In the genomic region with DNA sequence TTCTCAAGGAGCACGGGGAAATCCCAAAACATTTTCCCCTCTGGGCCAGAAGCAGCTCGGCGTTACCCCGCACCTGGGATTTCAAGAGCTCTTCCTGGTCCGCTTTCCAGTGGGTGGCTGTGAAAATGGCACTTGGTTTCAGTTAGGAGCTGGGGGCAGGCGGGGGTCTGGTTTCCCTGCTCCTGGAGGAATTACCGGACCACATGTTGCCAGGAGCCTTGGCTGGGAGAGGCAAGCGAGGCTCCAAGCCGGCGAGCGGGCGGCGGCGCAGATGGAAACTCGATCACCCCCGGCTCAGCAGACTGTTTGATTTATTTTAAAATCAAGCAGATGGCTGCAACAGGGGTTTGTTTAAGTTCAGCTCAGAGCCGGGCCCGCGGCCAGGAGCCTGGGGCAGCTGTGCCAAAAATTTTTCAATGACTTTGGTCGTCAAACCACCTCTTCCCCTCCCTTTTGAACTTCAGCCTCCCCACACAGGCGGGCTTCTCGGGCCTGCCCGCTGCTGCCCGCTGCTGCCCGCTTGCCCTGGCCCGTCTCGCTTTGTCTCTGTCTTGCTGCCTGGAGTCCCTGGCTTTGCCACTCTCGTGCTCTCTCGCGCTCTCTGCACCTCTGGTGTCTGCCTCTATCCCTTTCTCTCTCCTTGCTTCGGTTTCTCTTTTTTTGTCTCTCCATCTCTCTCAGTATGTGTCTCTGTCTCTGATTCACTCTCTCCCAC, we compare ENCODE assay signal across 9 cellular contexts.
DNase-seq lines count a peak whose midpoint lies in the region; ATAC-seq and TF ChIP-seq lines count a peak whose summit lies in the region.
"Had no signal": no experiment of that assay in that cellular context is flagged by ENCODE, and none has a peak within 500 bp of the region (broad histone marks: within the 10 kb centered on the region; RNA-seq: fewer than 3 reads in every experiment).

No MANE protein-coding gene starts in this region.

- POLR2A ChIA-PET in RWPE1 (lab: Yijun Ruan, JAX; ENCODE audit: low non-redundant PET) = interaction anchor here (1.2 kb wide), 1 partner anchor 10 kb away, joined by 3 read pairs; no protein-coding TSS in a partner anchor

- peak overlapping the region; percentile 45 for H3K4me3 ChIP-seq in fibroblast of the aortic adventitia (ENCODE audit: low read depth, low read length)

- no peak for ATAC-seq in GM18870 (IDR thresholded peaks at IDR 0.05; ENCODE audit: unreplicated experiment)
- no peak for ATAC-seq in GM21390 (IDR thresholded peaks at IDR 0.05; ENCODE audit: unreplicated experiment)
- ATAC-seq in HG03460 (IDR thresholded peaks at IDR 0.05; ENCODE audit: unreplicated experiment) = no peak

- no peaks in the 10 kb centered on the region for H3K36me3 Mint-ChIP-seq in osteocyte (ENCODE audit: unreplicated experiment)
- H3K36me3 Mint-ChIP-seq in CD14-positive monocyte = no peaks in the 10 kb centered on the region

- H3K27ac Mint-ChIP-seq in osteocyte (ENCODE audit: unreplicated experiment) (peak overlapping the region; percentile 84), CD14-positive monocyte (no peak overlapping the region)

- H3K27me3 Mint-ChIP-seq in osteocyte (ENCODE audit: unreplicated experiment) (no peaks in the 10 kb centered on the region), CD14-positive monocyte (ENCODE audit: low read depth in 3 of 3) (peaks cover 4 to 11% (median 11%) of the 10 kb centered on the region in 3 donors)

- H3K9me3 Mint-ChIP-seq in osteocyte (ENCODE audit: unreplicated experiment) (no peaks in the 10 kb centered on the region), CD14-positive monocyte (no peaks in the 10 kb centered on the region)

- H3K4me1 Mint-ChIP-seq in osteocyte (ENCODE audit: unreplicated experiment) = peaks cover 47% of the 10 kb centered on the region
- peaks cover 3% of the 10 kb centered on the region for H3K4me1 Mint-ChIP-seq in CD14-positive monocyte

- peak overlapping the region; percentile 96 for H3K27ac ChIP-seq in RWPE1
- H3K27ac ChIP-seq: HL-60 had no signal

- CTCF ChIA-PET in RWPE1 (lab: Yijun Ruan, JAX) = interaction anchor here (0.6 to 0.9 kb wide), 4 partner anchors 32 to 1613 kb away, joined by 3 to 6 read pairs (median 4); no protein-coding TSS in a partner anchor

- intact Hi-C loops in CD14-positive monocyte (cut with micrococcal nuclease) = no loop called here

- DNase-seq in H4 (ENCODE audit: low spot score) = peak; percentile 85
- peak; percentile 77 for DNase-seq in RWPE1 (ENCODE audit: low spot score)
- peak; percentile 88 for DNase-seq in fibroblast of the aortic adventitia (ENCODE audit: low read depth)
- DNase-seq in osteocyte (ENCODE audit: extremely low spot score, unreplicated experiment) = peak; percentile 90
- DNase-seq in CD14-positive monocyte (ENCODE audit: low spot score) = no peak

- TF ChIP-seq CTCF in RWPE1 (conservative IDR thresholded peaks at IDR 0.05; ENCODE audit: low read depth) (no peak), fibroblast of the aortic adventitia (IDR thresholded peaks at IDR 0.05; ENCODE audit: insufficient read depth, low read length) (no peak), osteocyte (IDR thresholded peaks at IDR 0.05) (no peak), CD14-positive monocyte (IDR thresholded peaks at IDR 0.05) (no peak)

- H3K4me3 Mint-ChIP-seq in osteocyte (ENCODE audit: unreplicated experiment) = peak overlapping the region; percentile 43
- H3K4me3 Mint-ChIP-seq in CD14-positive monocyte = peak overlapping the region in 1 of 2 donors; percentile 0
